Comparison of ENCODE assay signal across 18 cellular contexts in genomic region chr3:9380014-9380413, GRCh38.
"Had no signal": no experiment of that assay in that cellular context is flagged by ENCODE, and none has a peak within 500 bp of the region (broad histone marks: within the 10 kb centered on the region; RNA-seq: fewer than 3 reads in every experiment).

No MANE protein-coding gene starts in this region.

- H3K9me3 Mint-ChIP-seq: mesothelial cell of epicardium; stimulated activated naive B cell treated with anti-CD40 and anti-IgM and Interleukin-4, amounts not matched to agents 10 μg/mL and 1 μg/mL and 100 μg/mL, for 72 hours had no signal

- H3K27me3 ChIP-seq: adrenal gland, colonic mucosa, gastrocnemius medialis, SJCRH30, spleen, tibial nerve had no signal

- H3K27ac Mint-ChIP-seq: mesothelial cell of epicardium; stimulated activated naive B cell treated with anti-CD40 and anti-IgM and Interleukin-4, amounts not matched to agents 10 μg/mL and 1 μg/mL and 100 μg/mL, for 72 hours had no signal

- H3K4me3 Mint-ChIP-seq: mesothelial cell of epicardium; stimulated activated naive B cell treated with anti-CD40 and anti-IgM and Interleukin-4, amounts not matched to agents 10 μg/mL and 1 μg/mL and 100 μg/mL, for 72 hours had no signal

- H3K27ac ChIP-seq: adrenal gland, colonic mucosa, prostate gland, SJCRH30, spleen, tibial nerve, VCaP had no signal

- H3K4me1 Mint-ChIP-seq: mesothelial cell of epicardium had no signal

- FAIRE-seq: keratinocyte had no signal

- DNase-seq: activated naive CD4-positive, alpha-beta T cell treated with Interleukin-2 at 50 U/mL for 16 hours; adrenal gland; colonic mucosa; effector CD4-positive, alpha-beta T cell; gastrocnemius medialis; nucleus accumbens; SJCRH30; spleen; stimulated activated CD4-positive, alpha-beta T cell treated with anti-CD3 and anti-CD28 coated beads, Interleukin-1b, Interleukin-23, amount 100 ng/mL, for 48 hours; stimulated activated naive B cell treated with anti-CD40 and anti-IgM and Interleukin-4, amounts not matched to agents 10 μg/mL and 1 μg/mL and 100 μg/mL, for 72 hours; SW 1271; T-helper 9 cell had no signal

- H3K27me3 Mint-ChIP-seq: stimulated activated naive B cell treated with anti-CD40 and anti-IgM and Interleukin-4, amounts not matched to agents 10 μg/mL and 1 μg/mL and 100 μg/mL, for 72 hours had no signal

- ATAC-seq: gastrocnemius medialis; sciatic nerve; stimulated activated naive B cell treated with anti-CD40 and anti-IgM and Interleukin-4, amounts not matched to agents 10 μg/mL and 1 μg/mL and 100 μg/mL, for 72 hours had no signal

- H3K4me3 ChIP-seq: adrenal gland, colonic mucosa, gastrocnemius medialis, prostate gland, SJCRH30, spleen, tibial nerve had no signal

- H3K4me1 ChIP-seq: adrenal gland, colonic mucosa, gastrocnemius medialis, prostate gland, SJCRH30, tibial nerve had no signal

- H3K9me3 ChIP-seq: adrenal gland, colonic mucosa, gastrocnemius medialis, prostate gland, SJCRH30, spleen, tibial nerve had no signal
